Comparison of ENCODE assay signal across 10 cellular contexts in the genomic region with DNA sequence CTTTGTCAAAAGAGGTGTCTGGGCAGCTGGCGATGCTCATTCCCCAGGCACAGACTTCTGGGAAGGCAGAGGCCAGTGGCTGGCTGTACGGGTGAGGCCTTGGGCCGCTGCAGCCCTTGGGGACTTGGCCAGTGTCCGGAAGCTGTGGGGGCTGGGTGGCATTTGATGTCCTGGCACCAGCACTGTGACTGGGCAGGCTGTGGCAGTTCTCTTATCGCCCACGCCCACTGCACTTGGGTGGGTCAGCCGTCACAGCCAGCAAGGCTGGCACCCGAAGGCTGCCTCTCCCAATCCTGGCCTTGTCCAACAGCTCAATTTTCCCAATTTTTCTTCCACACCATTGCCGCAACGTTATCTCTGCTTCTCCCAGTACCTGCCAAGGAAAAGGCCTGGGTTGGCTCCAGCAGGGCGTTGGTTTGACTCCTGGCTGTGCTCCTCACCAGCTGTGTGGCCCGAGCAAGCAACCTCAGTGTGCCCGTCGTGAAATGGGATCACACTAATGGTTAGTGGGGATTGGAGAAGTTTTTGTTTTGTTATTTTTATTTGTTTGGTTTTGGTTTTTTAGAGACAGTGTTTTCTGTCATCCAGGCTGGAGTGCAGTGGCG. TPM values are rescaled to one million over a fixed set of nuclear protein-coding genes. Genes with fewer than 3 reads are reported as not detected.
DNase-seq lines count a peak whose midpoint lies in the region; ATAC-seq, FAIRE-seq and TF ChIP-seq lines count a peak whose summit lies in the region.
"Had no signal": no experiment of that assay in that cellular context is flagged by ENCODE, and none has a peak within 500 bp of the region (broad histone marks: within the 10 kb centered on the region; RNA-seq: fewer than 3 reads in every experiment).

No MANE protein-coding gene starts in this region.

- no TSS peak for BruUV-seq in HepG2 (replicated peaks; lab: Mats Ljungman, UMichigan)

- POLR2A ChIA-PET in HepG2 (lab: Yijun Ruan, JAX), result no interaction called here

- H3K9me3 Mint-ChIP-seq in activated CD8-positive, alpha-beta memory T cell treated with anti-CD3 and anti-CD28 coated beads, Interleukin-2, amount 10 ng/mL, durations not matched to agents 7 days and 5 days (ENCODE audit: low read depth), result no peaks in the 10 kb centered on the region
- H3K9me3 Mint-ChIP-seq: CD14-positive monocyte had no signal

- H3K27me3 Mint-ChIP-seq in activated CD8-positive, alpha-beta memory T cell treated with anti-CD3 and anti-CD28 coated beads, Interleukin-2, amount 10 ng/mL, durations not matched to agents 7 days and 5 days, result no peaks in the 10 kb centered on the region

- peaks cover 17% of the 10 kb centered on the region for H3K4me1 Mint-ChIP-seq in activated CD8-positive, alpha-beta memory T cell treated with anti-CD3 and anti-CD28 coated beads, Interleukin-2, amount 10 ng/mL, durations not matched to agents 7 days and 5 days

- H3K36me3 ChIP-seq in GM23248 (ENCODE audit: low read depth) (no peaks in the 10 kb centered on the region), HepG2 (replicated peaks in 1 of 2; ENCODE audit: control insufficient read depth in 1 of 2, insufficient read depth in 2 of 2, low read length in 2 of 2) (no peaks in the 10 kb centered on the region), skeletal muscle tissue (ENCODE audit: control insufficient read depth in 3 of 3, insufficient read depth in 3 of 3, low read length in 3 of 3) (no peaks in the 10 kb centered on the region)

- peaks cover 6% of the 10 kb centered on the region for H3K36me3 Mint-ChIP-seq in activated CD8-positive, alpha-beta memory T cell treated with anti-CD3 and anti-CD28 coated beads, Interleukin-2, amount 10 ng/mL, durations not matched to agents 7 days and 5 days

- H3K27me3 ChIP-seq in GM23248 (replicated peaks; ENCODE audit: insufficient read depth) (no peaks in the 10 kb centered on the region), HepG2 (ENCODE audit: control insufficient read depth in 1 of 2, insufficient read depth in 2 of 2, low read length in 2 of 2) (no peaks in the 10 kb centered on the region; a peak in 1 of 5 replicates), skeletal muscle tissue (ENCODE audit: control insufficient read depth in 3 of 3, insufficient read depth in 3 of 3, low read length in 3 of 3) (no peaks in the 10 kb centered on the region)

- DNase-seq in GM23248, result peak; percentile 35
- peak; percentile 92 for DNase-seq in coronary artery (ENCODE audit: low spot score)
- no peak for DNase-seq in HepG2 (ENCODE audit: low spot score)
- no peak for DNase-seq in activated CD8-positive, alpha-beta memory T cell treated with anti-CD3 and anti-CD28 coated beads, Interleukin-2, amount 10 ng/mL, durations not matched to agents 7 days and 5 days
- no peak for DNase-seq in NCI-H2081 (lab: John Stamatoyannopoulos, UW)
- DNase-seq in activated CD8-positive, alpha-beta memory T cell treated with anti-CD3 and anti-CD28 coated beads, Interleukin-2, amount 50 U/mL, for 4 hours, result no peak
- DNase-seq in stimulated activated CD4-positive, alpha-beta T cell treated with anti-CD3 and anti-CD28 coated beads, Interleukin-4, amount 100 ng/mL, for 1 hour, result no peak
- DNase-seq: NCI-H1436 had no signal

- in situ Hi-C loops in GM23248 (cut with MboI), result no loop called here
- in situ Hi-C loops in HepG2 (cut with HindIII; ENCODE audit: extremely low pct_ligation_motif_present, low pct_unique_long_range_greater_than_20kb), result no loop called here

- peaks cover 2% of the 10 kb centered on the region; the same call in 1 of the 2 replicates for H3F3A ChIP-seq in GM23248 (ENCODE audit: insufficient read depth)

- peak overlapping the region; percentile 59; the same call in 1 of the 2 replicates for H2AFZ ChIP-seq in GM23248
- no peak overlapping the region for H2AFZ ChIP-seq in HepG2 (ENCODE audit: low read length)

- H3K27ac Mint-ChIP-seq in activated CD8-positive, alpha-beta memory T cell treated with anti-CD3 and anti-CD28 coated beads, Interleukin-2, amount 10 ng/mL, durations not matched to agents 7 days and 5 days, result no peak overlapping the region
- H3K27ac Mint-ChIP-seq: CD14-positive monocyte had no signal

- TF ChIP-seq CTCF in coronary artery (IDR thresholded peaks at IDR 0.05) (no peak), HepG2 (CRISPR knock-in tag; IDR thresholded peaks at IDR 0.05) (no peak)

- H3K9ac ChIP-seq in GM23248 (no peak overlapping the region), HepG2 (ENCODE audit: insufficient read depth, low read depth, low read length) (no peak overlapping the region), skeletal muscle tissue (ENCODE audit: low read depth in 1 of 3, low read length in 3 of 3) (peak overlapping the region; percentile 70 to 73 (median 71))

- H3K4me2 ChIP-seq in GM23248 (ENCODE audit: unreplicated experiment) (no peak overlapping the region), HepG2 (ENCODE audit: low read depth, low read length) (no peak overlapping the region)

- WGBS in GM23248 (ENCODE audit: low coverage in 1 of 2, low lambda C conversion rate in 2 of 2, missing lambda C conversion rate in 2 of 2), 2 experiments, result 34 to 37% methylated on average over 15 of the region's 15 CpGs
- WGBS in HepG2 (ENCODE audit: low lambda C conversion rate), result 71% methylated on average over 9 of the region's 15 CpGs

- TF ChIP-seq EP300 in HepG2 (IDR thresholded peaks at IDR 0.05; ENCODE audit: low read depth in 2 of 2, low read length in 2 of 2) (no peak), HepG2 (CRISPR knock-in tag; IDR thresholded peaks at IDR 0.05; ENCODE audit: borderline replicate concordance) (no peak)

- H3K79me2 ChIP-seq in GM23248 (ENCODE audit: insufficient read depth) (no peaks in the 10 kb centered on the region), HepG2 (ENCODE audit: insufficient read depth, low read length) (no peaks in the 10 kb centered on the region)

- H4K20me1 ChIP-seq in GM23248 (ENCODE audit: insufficient read depth) (no peaks in the 10 kb centered on the region), HepG2 (ENCODE audit: insufficient read depth, low read length) (no peaks in the 10 kb centered on the region)

- no peak for TF ChIP-seq RAD21 in HepG2 (CRISPR knock-in tag; IDR thresholded peaks at IDR 0.05)

- H3K4me1 ChIP-seq in GM23248 (ENCODE audit: insufficient read depth) (peaks cover 12% of the 10 kb centered on the region), HepG2 (ENCODE audit: insufficient read depth, low read length) (no peaks in the 10 kb centered on the region), skeletal muscle tissue (ENCODE audit: control insufficient read depth in 3 of 3, insufficient read depth in 3 of 3, low read length in 3 of 3) (peaks cover 18 to 30% (median 28%) of the 10 kb centered on the region in 3 donors)

- ATAC-seq in HepG2, result no peak
- no peak for ATAC-seq in activated CD8-positive, alpha-beta memory T cell treated with anti-CD3 and anti-CD28 coated beads, Interleukin-2, amount 10 ng/mL, durations not matched to agents 7 days and 5 days

- intact Hi-C loops in HepG2 (cut with micrococcal nuclease; ENCODE audit: unreplicated experiment), result no loop called here

- H3K4me3 Mint-ChIP-seq in activated CD8-positive, alpha-beta memory T cell treated with anti-CD3 and anti-CD28 coated beads, Interleukin-2, amount 10 ng/mL, durations not matched to agents 7 days and 5 days, result no peak overlapping the region
- H3K4me3 Mint-ChIP-seq: CD14-positive monocyte had no signal

- FAIRE-seq in HepG2 (lab: Jason Lieb, UNC), result no peak

- H3K27ac ChIP-seq in GM23248 (no peak overlapping the region), coronary artery (peak overlapping the region; percentile 66 to 89), HepG2 (ENCODE audit: extremely low read length, insufficient read depth, low read length) (no peak overlapping the region), skeletal muscle tissue (ENCODE audit: low read depth, low read length) (peak overlapping the region; percentile 73)

- TF ChIP-seq POLR2A in HepG2 (IDR thresholded peaks at IDR 0.05; ENCODE audit: insufficient read depth in 1 of 2, low read depth in 2 of 2, low read length in 2 of 2), result no peak

- CTCF ChIA-PET in HepG2 (lab: Yijun Ruan, JAX; ENCODE audit: low intra/inter-chr PET ratio, low total read pairs), result no interaction called here
- CTCF ChIA-PET in activated CD8-positive, alpha-beta memory T cell treated with anti-CD3 and anti-CD28 coated beads, Interleukin-2, amount 10 ng/mL, durations not matched to agents 7 days and 5 days (lab: Charles Lee), result interaction anchor here (0.8 to 1.5 kb wide), 4 partner anchors 10 to 33 kb away, joined by 3 to 6 read pairs (median 3); no protein-coding TSS in a partner anchor

- H3K9me3 ChIP-seq in GM23248 (ENCODE audit: low read depth) (no peaks in the 10 kb centered on the region), HepG2 (ENCODE audit: low read length) (no peaks in the 10 kb centered on the region), skeletal muscle tissue (ENCODE audit: control insufficient read depth in 3 of 3, low read length in 3 of 3) (no peaks in the 10 kb centered on the region)

- H3K9me2 ChIP-seq in GM23248 (ENCODE audit: insufficient read depth), result no peaks in the 10 kb centered on the region

- H3K4me3 ChIP-seq in GM23248, result no peak overlapping the region
- peak overlapping the region; percentile 41 for H3K4me3 ChIP-seq in coronary artery
- H3K4me3 ChIP-seq in HepG2 (replicated peaks in 1 of 3; ENCODE audit: insufficient read depth in 1 of 3, low read depth in 2 of 3, low read length in 3 of 3), result no peak overlapping the region
- peak overlapping the region; percentile 54 to 64 (median 64) for H3K4me3 ChIP-seq in skeletal muscle tissue (ENCODE audit: low read length in 3 of 3)

RNA-seq across cellular contexts. Expression of gene SLC44A2, which starts 12.7 kb away (rescaled TPM):
- total RNA-seq in GM23248 (2014; rRNA removed; shearing (Covaris generic)), result 17.4 and 41.1 TPM in 2 replicates
- polyA plus RNA-seq in GM23248 (2016; fragmentation: Nextera tagmentation; extraction: Ambion mirVana) (44.5 and 48.6 TPM in 2 replicates), HepG2 (2011; rRNA removed) (5.6 and 7.2 TPM in 2 replicates)
- total RNA-seq in HepG2 (2016; rRNA removed; fragmentation: Illumina TruSeq; extraction: Trizol) (2.3 and 2.4 TPM in 2 replicates), skeletal muscle tissue (41.2 TPM)
- total RNA-seq in HepG2 (2016; cell fraction: cytosol; rRNA removed; fragmentation: Illumina TruSeq; extraction: Trizol; ENCODE audit: low read depth), result 1.2 and 2.2 TPM in 2 replicates
- total RNA-seq in HepG2 (2016; cell fraction: insoluble cytoplasmic fraction; rRNA removed; fragmentation: Illumina TruSeq; extraction: Trizol), result 1.5 and 2.5 TPM in 2 replicates
- total RNA-seq in HepG2 (2016; cell fraction: membrane; rRNA removed; fragmentation: Illumina TruSeq; extraction: Trizol), result 3.0 and 3.4 TPM in 2 replicates
- 3.2 and 3.4 TPM in 2 replicates for total RNA-seq in HepG2 (2016; cell fraction: nucleus; rRNA removed; fragmentation: Illumina TruSeq; extraction: Trizol)
- polyA plus RNA-seq in HepG2 (2011; cell fraction: cytosol; rRNA removed), result 5.4 and 5.7 TPM in 2 replicates
- 11.3 and 11.8 TPM in 2 replicates for polyA plus RNA-seq in HepG2 (2011; cell fraction: nucleus; rRNA removed)
- polyA plus RNA-seq in HepG2 (2012), result 5.9 and 8.2 TPM in 2 replicates
- 2.5 and 2.6 TPM in 2 replicates for polyA plus RNA-seq in HepG2 (2016; cell fraction: cytosol; fragmentation: Illumina TruSeq; extraction: Trizol; ENCODE audit: low read depth)
- 1.9 and 2.2 TPM in 2 replicates for polyA plus RNA-seq in HepG2 (2016; cell fraction: insoluble cytoplasmic fraction; fragmentation: Illumina TruSeq; extraction: Trizol; ENCODE audit: low read depth)
- polyA plus RNA-seq in HepG2 (2016; cell fraction: membrane; fragmentation: Illumina TruSeq; extraction: Trizol; ENCODE audit: low read depth), result 4.7 and 5.1 TPM in 2 replicates
- polyA plus RNA-seq in HepG2 (2016; cell fraction: nucleus; fragmentation: Illumina TruSeq; extraction: Trizol; ENCODE audit: insufficient read depth, low read depth), result 8.1 and 8.5 TPM in 2 replicates
- polyA minus RNA-seq in HepG2 (2011; rRNA and poly(A)+ RNA removed; ENCODE audit: low replicate concordance), result 13.9 and 134 TPM in 2 replicates
- polyA minus RNA-seq in HepG2 (2011; cell fraction: cytosol; rRNA and poly(A)+ RNA removed), result 5.3 and 8.4 TPM in 2 replicates
- 5.4 and 9.6 TPM in 2 replicates for polyA minus RNA-seq in HepG2 (2011; cell fraction: nucleus; rRNA and poly(A)+ RNA removed)
- total RNA-seq in activated CD8-positive, alpha-beta memory T cell treated with anti-CD3 and anti-CD28 coated beads, Interleukin-2, amount 10 ng/mL, durations not matched to agents 7 days and 5 days, result 10 to 100 TPM; 83.4 to 86.8 TPM

RNA-seq across cellular contexts. Expression of gene AP1M2, which starts 25.5 kb away (rescaled TPM):
- total RNA-seq in GM23248 (2014; rRNA removed; shearing (Covaris generic)), result not detected in 2 replicates
- not detected in 2 replicates for polyA plus RNA-seq in GM23248 (2016; fragmentation: Nextera tagmentation; extraction: Ambion mirVana)
- 76.8 and 82.9 TPM in 2 replicates for total RNA-seq in HepG2 (2016; rRNA removed; fragmentation: Illumina TruSeq; extraction: Trizol)
- 118 and 125 TPM in 2 replicates for total RNA-seq in HepG2 (2016; cell fraction: cytosol; rRNA removed; fragmentation: Illumina TruSeq; extraction: Trizol; ENCODE audit: low read depth)
- total RNA-seq in HepG2 (2016; cell fraction: insoluble cytoplasmic fraction; rRNA removed; fragmentation: Illumina TruSeq; extraction: Trizol), result 76.9 and 81.0 TPM in 2 replicates
- total RNA-seq in HepG2 (2016; cell fraction: membrane; rRNA removed; fragmentation: Illumina TruSeq; extraction: Trizol), result 155 and 171 TPM in 2 replicates
- 20.9 and 33.5 TPM in 2 replicates for total RNA-seq in HepG2 (2016; cell fraction: nucleus; rRNA removed; fragmentation: Illumina TruSeq; extraction: Trizol)
- 6.3 and 11.0 TPM in 2 replicates for polyA plus RNA-seq in HepG2 (2011; rRNA removed)
- 9.9 and 10.4 TPM in 2 replicates for polyA plus RNA-seq in HepG2 (2011; cell fraction: cytosol; rRNA removed)
- polyA plus RNA-seq in HepG2 (2011; cell fraction: nucleus; rRNA removed), result 5.0 and 7.5 TPM in 2 replicates
- 15.7 and 24.8 TPM in 2 replicates for polyA plus RNA-seq in HepG2 (2012)
- polyA plus RNA-seq in HepG2 (2016; cell fraction: cytosol; fragmentation: Illumina TruSeq; extraction: Trizol; ENCODE audit: low read depth), result 112 and 122 TPM in 2 replicates
- 68.0 and 75.6 TPM in 2 replicates for polyA plus RNA-seq in HepG2 (2016; cell fraction: insoluble cytoplasmic fraction; fragmentation: Illumina TruSeq; extraction: Trizol; ENCODE audit: low read depth)
- polyA plus RNA-seq in HepG2 (2016; cell fraction: membrane; fragmentation: Illumina TruSeq; extraction: Trizol; ENCODE audit: low read depth), result 140 and 148 TPM in 2 replicates
- 52.2 and 56.2 TPM in 2 replicates for polyA plus RNA-seq in HepG2 (2016; cell fraction: nucleus; fragmentation: Illumina TruSeq; extraction: Trizol; ENCODE audit: insufficient read depth, low read depth)
- 5.0 and 16.3 TPM in 2 replicates for polyA minus RNA-seq in HepG2 (2011; rRNA and poly(A)+ RNA removed; ENCODE audit: low replicate concordance)
- 3.0 and 5.1 TPM in 2 replicates for polyA minus RNA-seq in HepG2 (2011; cell fraction: cytosol; rRNA and poly(A)+ RNA removed)
- polyA minus RNA-seq in HepG2 (2011; cell fraction: nucleus; rRNA and poly(A)+ RNA removed), result 1.2 and 3.2 TPM in 2 replicates
- 3.1 TPM for total RNA-seq in skeletal muscle tissue
- total RNA-seq in activated CD8-positive, alpha-beta memory T cell treated with anti-CD3 and anti-CD28 coated beads, Interleukin-2, amount 10 ng/mL, durations not matched to agents 7 days and 5 days, result not detected

RNA-seq across cellular contexts. Expression of gene ILF3, which starts 41.5 kb away (rescaled TPM):
- total RNA-seq in GM23248 (2014; rRNA removed; shearing (Covaris generic)), result 75.5 and 93.2 TPM in 2 replicates
- polyA plus RNA-seq in GM23248 (2016; fragmentation: Nextera tagmentation; extraction: Ambion mirVana) (80.1 and 81.6 TPM in 2 replicates), HepG2 (2011; rRNA removed) (173 and 195 TPM in 2 replicates)
- total RNA-seq in HepG2 (2016; rRNA removed; fragmentation: Illumina TruSeq; extraction: Trizol) (120 and 127 TPM in 2 replicates), skeletal muscle tissue (69.4 TPM)
- 19.6 and 21.2 TPM in 2 replicates for total RNA-seq in HepG2 (2016; cell fraction: cytosol; rRNA removed; fragmentation: Illumina TruSeq; extraction: Trizol; ENCODE audit: low read depth)
- 113 and 122 TPM in 2 replicates for total RNA-seq in HepG2 (2016; cell fraction: insoluble cytoplasmic fraction; rRNA removed; fragmentation: Illumina TruSeq; extraction: Trizol)
- total RNA-seq in HepG2 (2016; cell fraction: membrane; rRNA removed; fragmentation: Illumina TruSeq; extraction: Trizol), result 63.1 and 64.0 TPM in 2 replicates
- total RNA-seq in HepG2 (2016; cell fraction: nucleus; rRNA removed; fragmentation: Illumina TruSeq; extraction: Trizol), result 133 and 160 TPM in 2 replicates
- polyA plus RNA-seq in HepG2 (2011; cell fraction: cytosol; rRNA removed), result 59.6 and 75.2 TPM in 2 replicates
- polyA plus RNA-seq in HepG2 (2011; cell fraction: nucleus; rRNA removed), result 588 and 668 TPM in 2 replicates
- 153 and 159 TPM in 2 replicates for polyA plus RNA-seq in HepG2 (2012)
- 18.4 and 19.6 TPM in 2 replicates for polyA plus RNA-seq in HepG2 (2016; cell fraction: cytosol; fragmentation: Illumina TruSeq; extraction: Trizol; ENCODE audit: low read depth)
- 178 and 216 TPM in 2 replicates for polyA plus RNA-seq in HepG2 (2016; cell fraction: insoluble cytoplasmic fraction; fragmentation: Illumina TruSeq; extraction: Trizol; ENCODE audit: low read depth)
- polyA plus RNA-seq in HepG2 (2016; cell fraction: membrane; fragmentation: Illumina TruSeq; extraction: Trizol; ENCODE audit: low read depth), result 54.0 and 61.1 TPM in 2 replicates
- polyA plus RNA-seq in HepG2 (2016; cell fraction: nucleus; fragmentation: Illumina TruSeq; extraction: Trizol; ENCODE audit: insufficient read depth, low read depth), result 615 and 640 TPM in 2 replicates
- polyA minus RNA-seq in HepG2 (2011; rRNA and poly(A)+ RNA removed; ENCODE audit: low replicate concordance), result 139 and 144 TPM in 2 replicates
- 65.3 and 73.2 TPM in 2 replicates for polyA minus RNA-seq in HepG2 (2011; cell fraction: cytosol; rRNA and poly(A)+ RNA removed)
- polyA minus RNA-seq in HepG2 (2011; cell fraction: nucleus; rRNA and poly(A)+ RNA removed), result 154 and 157 TPM in 2 replicates
- 100 to 1,000 TPM; 418 to 431 TPM for total RNA-seq in activated CD8-positive, alpha-beta memory T cell treated with anti-CD3 and anti-CD28 coated beads, Interleukin-2, amount 10 ng/mL, durations not matched to agents 7 days and 5 days

RNA-seq across cellular contexts. Expression of gene CDKN2D, which starts 43.8 kb away (rescaled TPM):
- total RNA-seq in GM23248 (2014; rRNA removed; shearing (Covaris generic)), result 7.8 and 8.5 TPM in 2 replicates
- polyA plus RNA-seq in GM23248 (2016; fragmentation: Nextera tagmentation; extraction: Ambion mirVana), result 10.7 and 11.7 TPM in 2 replicates
- total RNA-seq in HepG2 (2016; rRNA removed; fragmentation: Illumina TruSeq; extraction: Trizol), result 4.8 and 5.4 TPM in 2 replicates
- total RNA-seq in HepG2 (2016; cell fraction: cytosol; rRNA removed; fragmentation: Illumina TruSeq; extraction: Trizol; ENCODE audit: low read depth), result 4.1 and 5.0 TPM in 2 replicates
- 4.8 and 5.1 TPM in 2 replicates for total RNA-seq in HepG2 (2016; cell fraction: insoluble cytoplasmic fraction; rRNA removed; fragmentation: Illumina TruSeq; extraction: Trizol)
- 7.2 and 8.5 TPM in 2 replicates for total RNA-seq in HepG2 (2016; cell fraction: membrane; rRNA removed; fragmentation: Illumina TruSeq; extraction: Trizol)
- 2.6 and 3.2 TPM in 2 replicates for total RNA-seq in HepG2 (2016; cell fraction: nucleus; rRNA removed; fragmentation: Illumina TruSeq; extraction: Trizol)
- 8.0 and 8.6 TPM in 2 replicates for polyA plus RNA-seq in HepG2 (2011; rRNA removed)
- polyA plus RNA-seq in HepG2 (2011; cell fraction: cytosol; rRNA removed), result 9.2 and 13.0 TPM in 2 replicates
- 7.4 and 7.6 TPM in 2 replicates for polyA plus RNA-seq in HepG2 (2011; cell fraction: nucleus; rRNA removed)
- 2.5 and 6.6 TPM in 2 replicates for polyA plus RNA-seq in HepG2 (2012)
- polyA plus RNA-seq in HepG2 (2016; cell fraction: cytosol; fragmentation: Illumina TruSeq; extraction: Trizol; ENCODE audit: low read depth), result 6.2 and 7.7 TPM in 2 replicates
- polyA plus RNA-seq in HepG2 (2016; cell fraction: insoluble cytoplasmic fraction; fragmentation: Illumina TruSeq; extraction: Trizol; ENCODE audit: low read depth), result 6.3 and 8.0 TPM in 2 replicates
- polyA plus RNA-seq in HepG2 (2016; cell fraction: membrane; fragmentation: Illumina TruSeq; extraction: Trizol; ENCODE audit: low read depth), result 8.2 and 8.7 TPM in 2 replicates
- polyA plus RNA-seq in HepG2 (2016; cell fraction: nucleus; fragmentation: Illumina TruSeq; extraction: Trizol; ENCODE audit: insufficient read depth, low read depth), result 11.5 and 12.4 TPM in 2 replicates
- polyA minus RNA-seq in HepG2 (2011; rRNA and poly(A)+ RNA removed; ENCODE audit: low replicate concordance), result 7.8 and 7.9 TPM in 2 replicates
- polyA minus RNA-seq in HepG2 (2011; cell fraction: cytosol; rRNA and poly(A)+ RNA removed), result 1.8 and 2.3 TPM in 2 replicates
- polyA minus RNA-seq in HepG2 (2011; cell fraction: nucleus; rRNA and poly(A)+ RNA removed), result 0.39 and 0.87 TPM in 2 replicates
- total RNA-seq in skeletal muscle tissue, result 16.7 TPM
- 10 to 100 TPM; 40.9 to 73.3 TPM for total RNA-seq in activated CD8-positive, alpha-beta memory T cell treated with anti-CD3 and anti-CD28 coated beads, Interleukin-2, amount 10 ng/mL, durations not matched to agents 7 days and 5 days

RNA-seq across cellular contexts. Expression of gene KRI1, which starts 46.8 kb away (rescaled TPM):
- 10.5 and 11.3 TPM in 2 replicates for total RNA-seq in GM23248 (2014; rRNA removed; shearing (Covaris generic))
- 14.9 and 15.1 TPM in 2 replicates for polyA plus RNA-seq in GM23248 (2016; fragmentation: Nextera tagmentation; extraction: Ambion mirVana)
- 10.2 and 11.7 TPM in 2 replicates for total RNA-seq in HepG2 (2016; rRNA removed; fragmentation: Illumina TruSeq; extraction: Trizol)
- total RNA-seq in HepG2 (2016; cell fraction: cytosol; rRNA removed; fragmentation: Illumina TruSeq; extraction: Trizol; ENCODE audit: low read depth), result 2.3 and 3.1 TPM in 2 replicates
- total RNA-seq in HepG2 (2016; cell fraction: insoluble cytoplasmic fraction; rRNA removed; fragmentation: Illumina TruSeq; extraction: Trizol), result 8.4 and 12.8 TPM in 2 replicates
- 3.2 and 3.9 TPM in 2 replicates for total RNA-seq in HepG2 (2016; cell fraction: membrane; rRNA removed; fragmentation: Illumina TruSeq; extraction: Trizol)
- 9.0 and 10.0 TPM in 2 replicates for total RNA-seq in HepG2 (2016; cell fraction: nucleus; rRNA removed; fragmentation: Illumina TruSeq; extraction: Trizol)
- polyA plus RNA-seq in HepG2 (2011; rRNA removed), result 9.1 and 12.7 TPM in 2 replicates
- 4.8 and 4.9 TPM in 2 replicates for polyA plus RNA-seq in HepG2 (2011; cell fraction: cytosol; rRNA removed)
- polyA plus RNA-seq in HepG2 (2011; cell fraction: nucleus; rRNA removed), result 29.3 and 32.2 TPM in 2 replicates
- 12.5 and 15.9 TPM in 2 replicates for polyA plus RNA-seq in HepG2 (2012)
- 1.9 and 2.1 TPM in 2 replicates for polyA plus RNA-seq in HepG2 (2016; cell fraction: cytosol; fragmentation: Illumina TruSeq; extraction: Trizol; ENCODE audit: low read depth)
- polyA plus RNA-seq in HepG2 (2016; cell fraction: insoluble cytoplasmic fraction; fragmentation: Illumina TruSeq; extraction: Trizol; ENCODE audit: low read depth), result 11.0 and 12.8 TPM in 2 replicates
- polyA plus RNA-seq in HepG2 (2016; cell fraction: membrane; fragmentation: Illumina TruSeq; extraction: Trizol; ENCODE audit: low read depth), result 3.0 and 4.1 TPM in 2 replicates
- polyA plus RNA-seq in HepG2 (2016; cell fraction: nucleus; fragmentation: Illumina TruSeq; extraction: Trizol; ENCODE audit: insufficient read depth, low read depth), result 59.6 and 63.0 TPM in 2 replicates
- polyA minus RNA-seq in HepG2 (2011; rRNA and poly(A)+ RNA removed; ENCODE audit: low replicate concordance), result 12.6 and 33.9 TPM in 2 replicates
- 5.1 and 8.9 TPM in 2 replicates for polyA minus RNA-seq in HepG2 (2011; cell fraction: cytosol; rRNA and poly(A)+ RNA removed)
- 8.8 and 9.8 TPM in 2 replicates for polyA minus RNA-seq in HepG2 (2011; cell fraction: nucleus; rRNA and poly(A)+ RNA removed)
- total RNA-seq in skeletal muscle tissue, result 5.2 TPM
- total RNA-seq in activated CD8-positive, alpha-beta memory T cell treated with anti-CD3 and anti-CD28 coated beads, Interleukin-2, amount 10 ng/mL, durations not matched to agents 7 days and 5 days, result 10 to 100 TPM; 68.1 to 72.2 TPM

Comparison
In these comparisons a context has a peak if more than half of its experiments do, and no peak if none do; other contexts are left out.
1. DNase-seq: peak in GM23248 (single experiment) and coronary artery (single experiment); none in HepG2 (single experiment), activated CD8-positive, alpha-beta memory T cell treated with anti-CD3 and anti-CD28 coated beads, Interleukin-2, amount 10 ng/mL, durations not matched to agents 7 days and 5 days (single experiment), NCI-H2081 (0 of 2), activated CD8-positive, alpha-beta memory T cell treated with anti-CD3 and anti-CD28 coated beads, Interleukin-2, amount 50 U/mL, for 4 hours (single experiment) and stimulated activated CD4-positive, alpha-beta T cell treated with anti-CD3 and anti-CD28 coated beads, Interleukin-4, amount 100 ng/mL, for 1 hour (single experiment).
2. H3K27ac ChIP-seq: peak in coronary artery (2 of 2) and skeletal muscle tissue (single experiment); none in GM23248 (single experiment) and HepG2 (single experiment).
3. H3K4me3 ChIP-seq: peak in coronary artery (single experiment) and skeletal muscle tissue (3 of 3); none in GM23248 (single experiment) and HepG2 (0 of 3).
4. H3K9ac ChIP-seq: peak in skeletal muscle tissue (3 of 3); none in GM23248 (single experiment) and HepG2 (single experiment).